11 cellular contexts compared by ENCODE assay signal in the genomic region with DNA sequence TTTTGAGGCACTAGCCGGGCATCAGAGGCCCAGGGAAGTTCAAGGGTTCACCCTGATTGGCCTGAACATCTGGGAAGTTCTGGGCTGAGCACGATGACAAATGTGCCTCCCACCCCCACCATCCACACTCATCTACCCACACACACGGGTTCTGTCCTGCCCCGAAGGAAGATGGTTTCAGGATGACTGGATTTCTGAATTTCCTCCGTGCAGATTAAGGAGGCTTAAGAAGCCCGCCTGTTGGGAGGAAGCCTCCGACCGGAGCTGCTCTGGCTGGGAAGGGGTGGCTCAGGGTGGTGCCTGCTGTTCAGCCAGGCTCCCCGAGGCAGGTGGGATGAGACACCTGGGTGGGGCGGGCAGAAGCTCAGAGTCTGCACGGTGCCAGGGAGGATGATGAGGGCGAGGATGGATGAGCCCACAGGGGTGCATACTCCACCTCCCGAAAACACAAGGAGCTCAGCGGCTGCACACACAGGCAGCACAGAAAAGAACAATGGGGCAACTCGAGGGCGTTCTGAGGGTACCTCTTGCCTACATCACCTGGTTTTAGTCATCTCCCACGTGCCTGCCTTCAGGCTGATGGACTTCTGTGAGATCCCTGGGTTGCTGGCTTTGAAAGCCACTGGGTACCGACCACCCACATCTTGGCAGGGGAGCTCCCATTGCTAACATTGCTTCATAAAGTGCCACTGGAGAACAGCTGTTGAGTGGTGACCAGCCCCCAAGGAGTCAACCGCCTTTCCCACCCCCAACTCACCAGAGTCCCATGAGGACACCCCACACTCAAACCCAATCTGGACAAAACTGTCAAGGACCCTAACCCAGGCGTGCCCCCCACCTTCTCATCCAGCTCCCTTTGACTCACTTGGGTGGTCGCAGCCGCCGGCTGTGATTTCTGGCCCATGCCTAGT. TPM values are rescaled to one million over a fixed set of nuclear protein-coding genes. Genes with fewer than 3 reads are reported as not detected.
DNase-seq lines count a peak whose midpoint lies in the region; ATAC-seq and TF ChIP-seq lines count a peak whose summit lies in the region.
"Had no signal": no experiment of that assay in that cellular context is flagged by ENCODE, and none has a peak within 500 bp of the region (broad histone marks: within the 10 kb centered on the region; RNA-seq: fewer than 3 reads in every experiment).

No MANE protein-coding gene starts in this region.

- H3K9ac ChIP-seq in endodermal cell (ENCODE audit: extremely low read depth, low read length, poor library complexity, severe bottlenecking), result no peak overlapping the region

- peaks cover 3% of the 10 kb centered on the region for H3K4me1 Mint-ChIP-seq in endodermal cell

- 90 to 92% methylated on average over 15 to 23 of the region's 23 CpGs for WGBS in endodermal cell (ENCODE audit: insufficient coverage in 1 of 2, insufficient read length in 1 of 2), 2 experiments
- WGBS in ovary, 3 donors, result 82 to 84% (median 83%) methylated on average over 23 of the region's 23 CpGs

- TF ChIP-seq CTCF in endodermal cell (conservative IDR thresholded peaks at IDR 0.05) (no peak), ovary (IDR thresholded peaks at IDR 0.05) (no peak)

- intact Hi-C loops in ovary (cut with DNase I), result no loop called here

- H3K4me3 Mint-ChIP-seq in endodermal cell, result no peak overlapping the region

- no peaks in the 10 kb centered on the region for H3K9me3 ChIP-seq in endodermal cell (ENCODE audit: control insufficient read depth, low read length)
- no peaks in the 10 kb centered on the region for H3K9me3 ChIP-seq in ovary

- H3K27ac Mint-ChIP-seq in endodermal cell, result no peak overlapping the region

- no peaks in the 10 kb centered on the region for H3K36me3 ChIP-seq in endodermal cell (ENCODE audit: control insufficient read depth, insufficient read depth, low read length)
- H3K36me3 ChIP-seq in ovary, result no peaks in the 10 kb centered on the region

- no peak overlapping the region for H3K27ac ChIP-seq in endodermal cell (ENCODE audit: low read depth, low read length)
- no peak overlapping the region for H3K27ac ChIP-seq in ovary

- ATAC-seq in GM19324 (IDR thresholded peaks at IDR 0.05; ENCODE audit: low FRiP score, unreplicated experiment) (no peak), HG03354 (IDR thresholded peaks at IDR 0.05; ENCODE audit: poor library complexity, severe bottlenecking, unreplicated experiment) (no peak)

- DNase-seq in EH (ENCODE audit: low read depth) (peak; percentile 96), MV-4-11 (lab: John Stamatoyannopoulos, UW) (peak; percentile 94), endodermal cell (peak; percentile 36), ovary (peak in 4 of 5 donors; percentile 5 to 20 (median 10)), NCI-H526 treated with DMSO at 0.1 percent for 48 hours (lab: John Stamatoyannopoulos, UW) (no peak), germinal center (ENCODE audit: low spot score) (no peak)
- DNase-seq: cerebellar nuclear complex had no signal

- H3K27me3 ChIP-seq in endodermal cell (ENCODE audit: control insufficient read depth, insufficient read depth, low read length, poor library complexity, severe bottlenecking) (no peaks in the 10 kb centered on the region), ovary (no peaks in the 10 kb centered on the region)

- TF ChIP-seq EP300 in ovary (IDR thresholded peaks at IDR 0.05), result no peak

- H3K9me3 Mint-ChIP-seq in endodermal cell, result no peaks in the 10 kb centered on the region

- H3K4me1 ChIP-seq in endodermal cell (ENCODE audit: control insufficient read depth, insufficient read depth, low read length) (no peaks in the 10 kb centered on the region), ovary (ENCODE audit: insufficient read depth) (peaks cover 1% of the 10 kb centered on the region)

- no peak for TF ChIP-seq POLR2A in ovary (IDR thresholded peaks at IDR 0.05)

- H3K27me3 Mint-ChIP-seq in endodermal cell (ENCODE audit: insufficient read depth), result peaks cover 3% of the 10 kb centered on the region

- H3K36me3 Mint-ChIP-seq in endodermal cell (ENCODE audit: low read depth), result no peaks in the 10 kb centered on the region

- H3K4me3 ChIP-seq in endodermal cell (ENCODE audit: low read length), result no peak overlapping the region
- no peak overlapping the region for H3K4me3 ChIP-seq in ovary

RNA-seq across cellular contexts. Expression of gene CALML3, which starts 41.2 kb away (rescaled TPM):
- total RNA-seq in endodermal cell (not detected), ovary (1 to 10 TPM in 1 of 7 donors, not detected in 6; 1.5 TPM)
- polyA plus RNA-seq in endodermal cell (2013, experiment 1 of 2), result not detected
- not detected for polyA plus RNA-seq in endodermal cell (2013, experiment 2 of 2)
- polyA plus RNA-seq in ovary, result under 1 TPM in 1 of 2 donors, not detected in 1; 0.02 TPM
- total RNA-seq: activated CD8-positive, alpha-beta memory T cell treated with anti-CD3 and anti-CD28 coated beads for 36 hours; osteocyte had no signal

Comparison
In these comparisons a context has a peak if more than half of its experiments do, and no peak if none do; other contexts are left out.
1. DNase-seq: peak in EH (single experiment), MV-4-11 (single experiment), endodermal cell (single experiment) and ovary (4 of 5); none in NCI-H526 treated with DMSO at 0.1 percent for 48 hours (single experiment) and germinal center (single experiment).